Comparison of ENCODE assay signal across 1 cellular context in the genomic region with DNA sequence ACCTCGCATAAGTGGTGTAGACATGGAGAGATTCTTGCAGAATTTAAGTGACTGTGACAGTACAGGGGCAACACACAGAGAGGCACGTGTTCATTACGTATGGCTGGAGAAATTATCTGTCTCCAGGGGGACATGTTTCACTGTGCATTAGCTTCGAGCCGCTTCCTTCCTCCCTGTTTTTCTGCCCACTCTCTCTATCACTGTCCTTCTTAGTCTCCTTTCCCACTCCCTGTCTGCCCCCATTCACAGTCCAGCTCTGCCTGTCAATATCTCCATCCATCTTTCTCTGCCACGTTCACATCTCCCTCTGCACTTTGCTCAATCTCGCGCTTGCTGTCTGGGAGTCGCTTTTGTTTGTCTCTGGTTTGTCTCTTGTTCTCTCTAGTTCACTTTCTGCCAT.
A peak's percentile ranks its signal among the peaks of the same experiment; 100 is the strongest.
TF ChIP-seq lines count a peak whose summit lies in the region.

No MANE protein-coding gene starts in this region.

TF ChIP-seq in HepG2, 621 proteins besides CTCF, POLR2A, EP300 and RAD21 (continued from another document):
- TF ChIP-seq, protein P1, sequence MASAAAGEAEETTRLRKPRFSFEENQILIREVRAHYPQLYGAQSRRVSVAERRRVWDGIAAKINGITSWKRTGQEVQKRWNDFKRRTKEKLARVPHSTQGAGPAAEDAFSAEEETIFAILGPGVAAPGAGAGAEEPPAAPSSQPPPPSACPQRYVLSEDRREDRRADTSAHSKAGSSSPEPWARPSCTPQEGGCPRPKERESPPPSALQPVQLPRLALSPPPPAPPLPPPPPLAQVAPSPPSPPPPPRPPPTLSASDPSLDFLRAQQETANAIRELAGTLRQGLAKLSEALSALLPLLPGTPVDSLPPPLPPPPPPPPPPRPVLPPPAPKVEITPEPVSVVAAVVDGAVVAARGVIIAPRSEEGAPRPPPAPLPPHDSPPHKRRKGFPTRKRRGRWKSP (CRISPR knock-in tag; IDR thresholded peaks at IDR 0.05): no peak
- TF ChIP-seq, protein P2, sequence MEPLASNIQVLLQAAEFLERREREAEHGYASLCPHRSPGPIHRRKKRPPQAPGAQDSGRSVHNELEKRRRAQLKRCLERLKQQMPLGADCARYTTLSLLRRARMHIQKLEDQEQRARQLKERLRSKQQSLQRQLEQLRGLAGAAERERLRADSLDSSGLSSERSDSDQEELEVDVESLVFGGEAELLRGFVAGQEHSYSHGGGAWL (CRISPR knock-in tag; IDR thresholded peaks at IDR 0.05): no peak
- TF ChIP-seq ZNF737 (CRISPR knock-in tag; IDR thresholded peaks at IDR 0.05; ENCODE audit: borderline replicate concordance): 0 out of 2 replicates have a peak, but pooled peaks have one; percentile 38
- no peak for TF ChIP-seq ZNF841 (CRISPR knock-in tag; IDR thresholded peaks at IDR 0.05; ENCODE audit: borderline replicate concordance)
- no peak for TF ChIP-seq SMAD9 (CRISPR knock-in tag; IDR thresholded peaks at IDR 0.05)
- no peak for TF ChIP-seq BCL6 (CRISPR knock-in tag; IDR thresholded peaks at IDR 0.05)
- no peak for TF ChIP-seq ZBTB20 (CRISPR knock-in tag; IDR thresholded peaks at IDR 0.05; ENCODE audit: borderline replicate concordance, low read depth)
- TF ChIP-seq SOX6 (IDR thresholded peaks at IDR 0.05): 0 out of 2 replicates have a peak, but pooled peaks have one; percentile 12
- no peak for TF ChIP-seq SOX6 (CRISPR knock-in tag; IDR thresholded peaks at IDR 0.05)
- no peak for TF ChIP-seq ZNF143 (CRISPR knock-in tag; IDR thresholded peaks at IDR 0.05)
- TF ChIP-seq ZNF670 (CRISPR knock-in tag; IDR thresholded peaks at IDR 0.05; ENCODE audit: borderline replicate concordance): no peak
- no peak for TF ChIP-seq BRD4 (CRISPR knock-in tag; IDR thresholded peaks at IDR 0.05)
